Comparison of ENCODE assay signal across 26 cellular contexts in genomic region chr2:151278487-151278886, GRCh38.
"Had no signal": no experiment of that assay in that cellular context is flagged by ENCODE, and none has a peak within 500 bp of the region (broad histone marks: within the 10 kb centered on the region; RNA-seq: fewer than 3 reads in every experiment).

No MANE protein-coding gene starts in this region.

- H3K4me1 Mint-ChIP-seq: endodermal cell had no signal

- DNase-seq: colonic mucosa; cortex of kidney; effector CD8-positive, alpha-beta T cell; effector memory CD8-positive, alpha-beta T cell; endodermal cell; erythroblast; esophagus squamous epithelium; foreskin fibroblast; foreskin melanocyte; gastrocnemius medialis; glutamatergic neuron; head of caudate nucleus; heart right ventricle; hippocampal formation; left cardiac atrium; left lung; left ventricle myocardium superior; lower lobe of right lung; mesendoderm; midbrain had no signal

- H3K9me3 ChIP-seq: colonic mucosa, esophagus squamous epithelium, gastrocnemius medialis, heart right ventricle, left lung, lower lobe of right lung had no signal

- H3K4me3 Mint-ChIP-seq: dendritic cell treated with granulocyte-macrophage colony-stimulating factor and Interleukin-4, amounts not matched to agents 40 ng/mL and 50 ng/mL, for 4 days; effector memory CD8-positive, alpha-beta T cell; endodermal cell had no signal

- ATAC-seq: effector memory CD8-positive, alpha-beta T cell; esophagus mucosa; gastrocnemius medialis; heart right ventricle; left cardiac atrium; left lung; left ventricle myocardium superior; lower lobe of right lung had no signal

- H3K4me1 ChIP-seq: colonic mucosa, esophagus squamous epithelium, gastrocnemius medialis, heart right ventricle, left lung, lower lobe of right lung had no signal

- H3K27ac ChIP-seq: colonic mucosa, epithelial cell of prostate, esophagus squamous epithelium, gastrocnemius medialis, heart right ventricle, left lung, lower lobe of right lung had no signal

- H3K27me3 Mint-ChIP-seq: dendritic cell treated with granulocyte-macrophage colony-stimulating factor and Interleukin-4, amounts not matched to agents 40 ng/mL and 50 ng/mL, for 4 days; effector memory CD8-positive, alpha-beta T cell had no signal

- H3K27ac Mint-ChIP-seq: dendritic cell treated with granulocyte-macrophage colony-stimulating factor and Interleukin-4, amounts not matched to agents 40 ng/mL and 50 ng/mL, for 4 days; effector memory CD8-positive, alpha-beta T cell; endodermal cell had no signal

- H3K27me3 ChIP-seq: colonic mucosa, esophagus squamous epithelium, gastrocnemius medialis, heart right ventricle, left lung had no signal

- H3K4me3 ChIP-seq: colonic mucosa, esophagus squamous epithelium, gastrocnemius medialis, heart right ventricle, left lung, lower lobe of right lung had no signal

- H3K9me3 Mint-ChIP-seq: dendritic cell treated with granulocyte-macrophage colony-stimulating factor and Interleukin-4, amounts not matched to agents 40 ng/mL and 50 ng/mL, for 4 days; effector memory CD8-positive, alpha-beta T cell; endodermal cell had no signal

- H3K36me3 ChIP-seq: colonic mucosa, gastrocnemius medialis had no signal

- FAIRE-seq: endometrium, islet of Langerhans, keratinocyte had no signal
